ENCODE assay signal across 9 cellular contexts in genomic region chr19:45079911-45080469, GRCh38. TPM values are rescaled to one million over a fixed set of nuclear protein-coding genes. Genes with fewer than 3 reads are reported as not detected.
DNase-seq lines count a peak whose midpoint lies in the region; ATAC-seq and TF ChIP-seq lines count a peak whose summit lies in the region.
"Had no signal": no experiment of that assay in that cellular context is flagged by ENCODE, and none has a peak within 500 bp of the region (broad histone marks: within the 10 kb centered on the region; RNA-seq: fewer than 3 reads in every experiment).

No MANE protein-coding gene starts in this region.

- no peaks in the 10 kb centered on the region for H3K27me3 ChIP-seq in SJSA1 (replicated peaks)
- H3K27me3 ChIP-seq in rectal smooth muscle tissue (ENCODE audit: control insufficient read depth, insufficient read depth, low read length): no peaks in the 10 kb centered on the region

- peak overlapping the region; percentile 96 for H3K9ac ChIP-seq in ES-I3 (ENCODE audit: low read depth, low read length)
- H3K9ac ChIP-seq in rectal smooth muscle tissue (ENCODE audit: low read length): peak overlapping the region; percentile 70

- H3K9me3 ChIP-seq in ES-I3 (ENCODE audit: control insufficient read depth, insufficient read depth, low read length) (no peaks in the 10 kb centered on the region), SJSA1 (replicated peaks) (no peaks in the 10 kb centered on the region; the same call in 1 of the 2 replicates)

- ATAC-seq in HG03045 (IDR thresholded peaks at IDR 0.05; ENCODE audit: unreplicated experiment) (no peak), GM19397 (IDR thresholded peaks at IDR 0.05; ENCODE audit: unreplicated experiment) (no peak)

- no peak for TF ChIP-seq CTCF in fibroblast of mammary gland (conservative IDR thresholded peaks at IDR 0.05; ENCODE audit: control insufficient read depth, insufficient read depth, low read depth, low read length)

- no peak for DNase-seq in SJSA1 (ENCODE audit: low read depth in 1 of 2, low spot score in 2 of 2)
- no peak for DNase-seq in fibroblast of mammary gland (ENCODE audit: low read depth)
- DNase-seq in effector CD8-positive, alpha-beta T cell (lab: John Stamatoyannopoulos, UW): no peak
- DNase-seq in NCI-H510A (lab: John Stamatoyannopoulos, UW): no peak
- DNase-seq: activated CD8-positive, alpha-beta memory T cell treated with anti-CD3 and anti-CD28 coated beads for 24 hours had no signal

- peaks cover 3% of the 10 kb centered on the region for H3K36me3 ChIP-seq in ES-I3 (ENCODE audit: insufficient read depth, low read length)
- H3K36me3 ChIP-seq in SJSA1: peaks cover 32% of the 10 kb centered on the region
- H3K36me3 ChIP-seq in rectal smooth muscle tissue (ENCODE audit: control insufficient read depth, insufficient read depth, low read length): peaks cover 6% of the 10 kb centered on the region

- H3K4me3 ChIP-seq in SJSA1 (peak overlapping the region; percentile 77), fibroblast of mammary gland (ENCODE audit: control insufficient read depth, low read depth, low read length) (peak overlapping the region; percentile 95), rectal smooth muscle tissue (ENCODE audit: low read length) (peak overlapping the region; percentile 96)

- H3K4me1 ChIP-seq in ES-I3 (ENCODE audit: insufficient read depth, low read length): peaks cover 19% of the 10 kb centered on the region
- peaks cover 16% of the 10 kb centered on the region for H3K4me1 ChIP-seq in SJSA1 (replicated peaks)
- peaks cover 11% of the 10 kb centered on the region for H3K4me1 ChIP-seq in rectal smooth muscle tissue (ENCODE audit: control insufficient read depth, insufficient read depth, low read length)

- H3K27ac ChIP-seq in SJSA1 (no peak overlapping the region), rectal smooth muscle tissue (ENCODE audit: low read depth, low read length) (no peak overlapping the region)

RNA-seq across cellular contexts. Expression of gene GEMIN7, which starts 0.9 kb away (rescaled TPM):
- total RNA-seq in SJSA1 (2014; rRNA removed; shearing (Covaris generic)): 42.0 and 46.9 TPM in 2 replicates

RNA-seq across cellular contexts. Expression of gene ZNF296, which starts 3.7 kb away (rescaled TPM):
- not detected in 2 replicates for total RNA-seq in SJSA1 (2014; rRNA removed; shearing (Covaris generic))

RNA-seq across cellular contexts. Expression of gene PPP1R37, which starts 13.0 kb away (rescaled TPM):
- 34.6 and 38.4 TPM in 2 replicates for total RNA-seq in SJSA1 (2014; rRNA removed; shearing (Covaris generic))

RNA-seq across cellular contexts. Expression of gene CLASRP, which starts 41.1 kb away (rescaled TPM):
- total RNA-seq in SJSA1 (2014; rRNA removed; shearing (Covaris generic)): 14.4 and 51.8 TPM in 2 replicates
